In the genomic region with DNA sequence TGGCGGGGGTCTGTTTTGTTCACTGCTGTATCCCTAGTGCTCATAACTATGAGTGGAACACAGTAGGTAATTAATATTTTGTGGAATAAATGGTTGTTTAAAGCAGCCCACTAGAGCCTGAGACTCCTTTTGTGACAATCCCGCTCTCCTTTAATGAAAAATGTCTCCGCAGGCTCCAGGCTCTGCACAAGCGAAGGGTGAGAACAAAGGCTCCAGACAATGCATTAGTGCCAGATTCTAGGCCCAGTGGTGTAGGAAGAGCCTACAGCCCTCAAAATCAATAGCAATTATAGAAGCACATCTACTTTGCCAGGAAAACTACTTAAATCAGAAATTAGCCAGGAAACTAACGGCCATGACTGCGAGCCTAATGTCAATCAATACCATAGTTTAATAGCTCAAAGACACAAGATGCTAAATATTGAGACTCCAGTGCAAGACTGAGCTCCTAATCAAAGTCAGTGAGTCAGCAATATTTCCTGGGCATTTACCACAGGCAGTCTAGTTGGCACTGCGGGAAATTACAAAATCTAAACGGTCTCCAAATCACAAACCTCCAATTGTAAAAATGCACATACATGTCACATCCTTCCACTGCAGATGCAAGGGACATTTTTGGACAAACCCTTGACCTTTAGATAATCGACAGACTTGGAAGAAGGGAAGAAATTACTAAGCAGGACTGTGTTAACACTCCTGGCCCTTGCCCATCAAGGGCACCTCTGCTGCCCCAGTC, we compare ENCODE assay signal across 12 cellular contexts. TPM values are rescaled to one million over a fixed set of nuclear protein-coding genes. Genes with fewer than 3 reads are reported as not detected.
DNase-seq lines count a peak whose midpoint lies in the region; ATAC-seq and TF ChIP-seq lines count a peak whose summit lies in the region.
"Had no signal": no experiment of that assay in that cellular context is flagged by ENCODE, and none has a peak within 500 bp of the region (broad histone marks: within the 10 kb centered on the region; RNA-seq: fewer than 3 reads in every experiment).

No MANE protein-coding gene starts in this region.

- ATAC-seq in activated T-cell treated with anti-CD3 and anti-CD28 coated beads, Interleukin-2, amount 50 U/mL, for 4 hours: no peak
- ATAC-seq in left lung: no peak
- no peak for ATAC-seq in GM21447 (IDR thresholded peaks at IDR 0.05; ENCODE audit: unreplicated experiment)
- no peak for ATAC-seq in GM18511 (IDR thresholded peaks at IDR 0.05; ENCODE audit: unreplicated experiment)

- peak overlapping the region; percentile 99 for H3K9ac ChIP-seq in adipocyte (ENCODE audit: low read length)

- H3K36me3 Mint-ChIP-seq in activated T-cell treated with anti-CD3 and anti-CD28 coated beads, Interleukin-2, amount 50 U/mL, for 24 hours (ENCODE audit: low read depth): peaks cover 41% of the 10 kb centered on the region
- peaks cover 13% of the 10 kb centered on the region for H3K36me3 Mint-ChIP-seq in activated T-cell treated with anti-CD3 and anti-CD28 coated beads, Interleukin-2, amount 50 U/mL, for 4 hours (ENCODE audit: insufficient read depth)
- peaks cover 36% of the 10 kb centered on the region for H3K36me3 Mint-ChIP-seq in type B pancreatic cell

- DNase-seq in activated T-cell treated with anti-CD3 and anti-CD28 coated beads, Interleukin-2, amount 50 U/mL, for 24 hours: no peak
- DNase-seq in activated T-cell treated with anti-CD3 and anti-CD28 coated beads, Interleukin-2, amount 50 U/mL, for 4 hours: no peak
- peak; percentile 45 for DNase-seq in adipocyte (ENCODE audit: low read depth)
- DNase-seq in left lung: no peak
- no peak for DNase-seq in type B pancreatic cell (ENCODE audit: extremely low spot score, unreplicated experiment)
- no peak for DNase-seq in SJCRH30
- DNase-seq: C1 segment of cervical spinal cord; dorsolateral prefrontal cortex; stimulated activated CD4-positive, alpha-beta T cell treated with anti-CD3 and anti-CD28 coated beads, Interleukin-12 subunit alpha, Interleukin-12 subunit beta, amount 100 ng/mL, for 4 hours; T-helper 9 cell had no signal

- no peaks in the 10 kb centered on the region for H3K9me3 ChIP-seq in adipocyte (ENCODE audit: control insufficient read depth, low read length)
- no peaks in the 10 kb centered on the region for H3K9me3 ChIP-seq in left lung
- H3K9me3 ChIP-seq in SJCRH30 (replicated peaks): no peaks in the 10 kb centered on the region

- no peak for TF ChIP-seq CTCF in left lung (IDR thresholded peaks at IDR 0.05)
- no peak for TF ChIP-seq CTCF in type B pancreatic cell (conservative IDR thresholded peaks at IDR 0.05)

- H3K4me1 ChIP-seq in adipocyte (ENCODE audit: control insufficient read depth, insufficient read depth, low read length) (peaks cover 62% of the 10 kb centered on the region), left lung (peaks cover 56 to 68% of the 10 kb centered on the region in 2 donors), SJCRH30 (peaks cover 65% of the 10 kb centered on the region)

- H3K27ac ChIP-seq in left lung (peak overlapping the region; percentile 93 to 95), SJCRH30 (no peak overlapping the region)

- peaks cover 39% of the 10 kb centered on the region for H3K36me3 ChIP-seq in adipocyte (ENCODE audit: control insufficient read depth, insufficient read depth, low read length, severe bottlenecking)
- peaks cover 0 to 15% of the 10 kb centered on the region in 2 donors for H3K36me3 ChIP-seq in left lung
- peaks cover 16% of the 10 kb centered on the region; the same call in 1 of the 2 replicates for H3K36me3 ChIP-seq in SJCRH30

- no peaks in the 10 kb centered on the region for H3K27me3 ChIP-seq in adipocyte (replicated peaks; ENCODE audit: control insufficient read depth, insufficient read depth, low read length)
- H3K27me3 ChIP-seq in left lung: peaks cover 0 to 25% of the 10 kb centered on the region in 2 donors
- H3K27me3 ChIP-seq in SJCRH30: no peaks in the 10 kb centered on the region

- no peaks in the 10 kb centered on the region for H3K27me3 Mint-ChIP-seq in activated T-cell treated with anti-CD3 and anti-CD28 coated beads, Interleukin-2, amount 50 U/mL, for 24 hours
- no peaks in the 10 kb centered on the region for H3K27me3 Mint-ChIP-seq in activated T-cell treated with anti-CD3 and anti-CD28 coated beads, Interleukin-2, amount 50 U/mL, for 4 hours (ENCODE audit: low read depth)
- H3K27me3 Mint-ChIP-seq in type B pancreatic cell: peaks cover 20% of the 10 kb centered on the region

- H3K4me3 ChIP-seq in adipocyte (ENCODE audit: low read length) (peak overlapping the region; percentile 98), left lung (peak overlapping the region; percentile 76 to 83), SJCRH30 (no peak overlapping the region)

- H3K4me3 Mint-ChIP-seq in activated T-cell treated with anti-CD3 and anti-CD28 coated beads, Interleukin-2, amount 50 U/mL, for 24 hours: peak overlapping the region; percentile 86
- no peak overlapping the region for H3K4me3 Mint-ChIP-seq in activated T-cell treated with anti-CD3 and anti-CD28 coated beads, Interleukin-2, amount 50 U/mL, for 4 hours
- H3K4me3 Mint-ChIP-seq in type B pancreatic cell: peak overlapping the region; percentile 91

- no peaks in the 10 kb centered on the region for H3K9me3 Mint-ChIP-seq in activated T-cell treated with anti-CD3 and anti-CD28 coated beads, Interleukin-2, amount 50 U/mL, for 24 hours
- no peaks in the 10 kb centered on the region for H3K9me3 Mint-ChIP-seq in activated T-cell treated with anti-CD3 and anti-CD28 coated beads, Interleukin-2, amount 50 U/mL, for 4 hours
- no peaks in the 10 kb centered on the region for H3K9me3 Mint-ChIP-seq in type B pancreatic cell

- no peak overlapping the region for H3K27ac Mint-ChIP-seq in activated T-cell treated with anti-CD3 and anti-CD28 coated beads, Interleukin-2, amount 50 U/mL, for 24 hours
- peak overlapping the region; percentile 97 for H3K27ac Mint-ChIP-seq in type B pancreatic cell

- intact Hi-C loops in left lung (cut with DNase I): no loop called here

- H3K4me1 Mint-ChIP-seq in activated T-cell treated with anti-CD3 and anti-CD28 coated beads, Interleukin-2, amount 50 U/mL, for 24 hours (ENCODE audit: low read depth): peaks cover 74% of the 10 kb centered on the region
- peaks cover 70% of the 10 kb centered on the region for H3K4me1 Mint-ChIP-seq in activated T-cell treated with anti-CD3 and anti-CD28 coated beads, Interleukin-2, amount 50 U/mL, for 4 hours (ENCODE audit: low read depth)
- H3K4me1 Mint-ChIP-seq in type B pancreatic cell (ENCODE audit: unreplicated experiment): peaks cover 72% of the 10 kb centered on the region

RNA-seq across cellular contexts. Expression of a gene that starts 2.3 kb away (rescaled TPM):
- 100 to 1,000 TPM in 1 of 3 donors, 10 to 100 TPM in 2; 60.6 to 104 (median 75.1) TPM for total RNA-seq in activated T-cell treated with anti-CD3 and anti-CD28 coated beads, Interleukin-2, amount 50 U/mL, for 4 hours
- 1,000 to 10,000 TPM; 1,567 to 1,593 TPM for total RNA-seq in left lung
- 493 and 1,531 TPM in 2 replicates for total RNA-seq in type B pancreatic cell (ENCODE audit: low replicate concordance)
- 236 and 243 TPM in 2 replicates for total RNA-seq in SJCRH30 (2014; rRNA removed; shearing (Covaris generic))
